In the genomic region with DNA sequence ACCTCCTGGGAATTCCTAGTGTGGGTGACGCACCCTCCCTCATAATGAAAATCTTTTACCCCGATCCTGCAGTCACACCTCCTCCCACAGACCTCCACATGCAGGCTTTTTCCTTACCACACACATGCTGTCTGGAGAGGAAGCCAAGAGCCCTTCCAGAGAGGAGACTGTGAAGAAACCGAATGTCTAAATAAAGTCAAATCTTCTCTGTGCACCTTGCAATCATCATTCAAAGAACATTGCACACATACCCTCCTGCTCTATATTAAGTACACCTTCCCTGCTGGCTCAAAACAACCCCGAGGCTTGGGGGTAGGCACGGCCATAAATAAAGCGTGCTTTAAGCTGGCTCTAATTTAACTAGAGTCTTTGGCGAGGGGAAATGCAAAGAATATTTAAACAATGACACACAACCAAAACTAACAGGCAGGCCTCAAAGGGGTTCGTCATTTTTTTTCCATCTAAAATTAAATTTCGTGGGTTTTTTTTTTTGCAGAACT, we compare ENCODE assay signal across 10 cellular contexts. TPM values are rescaled to one million over a fixed set of nuclear protein-coding genes. Genes with fewer than 3 reads are reported as not detected.
DNase-seq lines count a peak whose midpoint lies in the region; ATAC-seq lines count a peak whose summit lies in the region.
"Had no signal": no experiment of that assay in that cellular context is flagged by ENCODE, and none has a peak within 500 bp of the region (broad histone marks: within the 10 kb centered on the region; RNA-seq: fewer than 3 reads in every experiment).

No MANE protein-coding gene starts in this region.

- peak; percentile 79 for DNase-seq in EL
- DNase-seq in RPMI7951 (ENCODE audit: low read depth), result peak; percentile 94
- peak; percentile 40 for DNase-seq in fibroblast of gingiva (ENCODE audit: low read depth)
- peak in 6 of 10 donors; percentile 5 to 79 (median 38) for DNase-seq in posterior cingulate gyrus
- no peak for DNase-seq in activated gamma-delta T cell (lab: John Stamatoyannopoulos, UW)
- no peak for DNase-seq in NCI-H748 (lab: John Stamatoyannopoulos, UW; ENCODE audit: unreplicated experiment)
- no peak for DNase-seq in NK-92 (lab: John Stamatoyannopoulos, UW; ENCODE audit: unreplicated experiment)
- DNase-seq: heart right ventricle had no signal

- intact Hi-C loops in posterior cingulate gyrus (cut with DNase I), result no loop called here

- no peak for ATAC-seq in HG03521 (IDR thresholded peaks at IDR 0.05; ENCODE audit: unreplicated experiment)
- ATAC-seq: heart right ventricle had no signal

RNA-seq across cellular contexts. Expression of gene CALML3, which starts 34.9 kb away (rescaled TPM):
- not detected in 2 replicates for total RNA-seq in RPMI7951 (2014; rRNA removed; shearing (Covaris generic))
- total RNA-seq: heart right ventricle, mononuclear cell had no signal

Comparison
In these comparisons a context has a peak if more than half of its experiments do, and no peak if none do; other contexts are left out.
1. DNase-seq: peak in EL (single experiment), RPMI7951 (single experiment), fibroblast of gingiva (single experiment) and posterior cingulate gyrus (6 of 10); none in activated gamma-delta T cell (single experiment), NCI-H748 (single experiment) and NK-92 (single experiment).